ENCODE assay signal across 2 cellular contexts in the genomic region with DNA sequence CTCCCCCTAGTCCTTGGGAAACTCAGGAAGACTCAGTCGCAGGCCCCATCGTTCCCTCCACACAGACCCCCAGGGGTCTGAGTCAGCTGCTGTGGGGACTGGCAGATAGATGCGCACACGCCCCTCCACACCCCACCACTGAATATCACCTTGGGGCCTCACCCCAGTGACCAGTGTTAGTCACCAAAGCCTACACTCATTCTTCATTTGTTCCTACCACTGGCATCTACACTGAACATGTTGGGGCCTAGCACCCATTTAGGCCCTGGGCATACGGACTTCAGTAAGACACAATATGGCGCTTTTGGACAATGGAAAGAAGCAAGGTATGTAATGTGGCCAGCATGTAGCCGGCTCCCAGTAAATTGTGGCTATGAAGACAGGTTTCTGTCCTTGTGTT.
TF ChIP-seq lines count a peak whose summit lies in the region.

No MANE protein-coding gene starts in this region.

TF ChIP-seq in HEK293, 187 proteins besides CTCF, POLR2A, EP300 and RAD21:
- TF ChIP-seq ZIC2 (tag by site-specific recombination; IDR thresholded peaks at IDR 0.05), result 0 out of 2 replicates have a peak, but pooled peaks have one; percentile 5
- TF ChIP-seq, protein P1, sequence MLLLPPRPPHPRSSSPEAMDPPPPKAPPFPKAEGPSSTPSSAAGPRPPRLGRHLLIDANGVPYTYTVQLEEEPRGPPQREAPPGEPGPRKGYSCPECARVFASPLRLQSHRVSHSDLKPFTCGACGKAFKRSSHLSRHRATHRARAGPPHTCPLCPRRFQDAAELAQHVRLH (tag by site-specific recombination; IDR thresholded peaks at IDR 0.05), result no peak
TF ChIP-seq in HEK293: peak in this region for 1.

TF ChIP-seq in H1, 55 proteins besides CTCF, POLR2A, EP300 and RAD21 (continued from another document):
- TF ChIP-seq RXRA (IDR thresholded peaks at IDR 0.05; ENCODE audit: insufficient read depth, low read depth, low read length) (no peak), SP2 (IDR thresholded peaks at IDR 0.05; ENCODE audit: low read length) (no peak), CEBPB (IDR thresholded peaks at IDR 0.05; ENCODE audit: low read depth, low read length) (no peak), POU5F1 (IDR thresholded peaks at IDR 0.05; ENCODE audit: low read depth, low read length) (no peak), FOSL1 (IDR thresholded peaks at IDR 0.05; ENCODE audit: insufficient read depth, low read depth, low read length) (no peak), EGR1 (IDR thresholded peaks at IDR 0.05; ENCODE audit: borderline replicate concordance, low read depth, low read length) (no peak), RFX5 (IDR thresholded peaks at IDR 0.05; ENCODE audit: borderline replicate concordance, low read depth, low read length) (no peak), ASH2L (IDR thresholded peaks at IDR 0.05; ENCODE audit: low read length) (no peak), SRF (IDR thresholded peaks at IDR 0.05; ENCODE audit: low read depth, low read length) (no peak), CHD1 (IDR thresholded peaks at IDR 0.05; ENCODE audit: low read depth, low read length) (no peak), BRCA1 (IDR thresholded peaks at IDR 0.05; ENCODE audit: low read depth, low read length) (no peak), RNF2 (IDR thresholded peaks at IDR 0.05; ENCODE audit: borderline replicate concordance, low read depth, low read length, missing control alignments, poor library complexity, severe bottlenecking) (no peak)
